6 cellular contexts compared by ENCODE assay signal in genomic region chr12:53495903-53496751, GRCh38. TPM values are rescaled to one million over a fixed set of nuclear protein-coding genes. Genes with fewer than 3 reads are reported as not detected.
DNase-seq lines count a peak whose midpoint lies in the region; ATAC-seq and TF ChIP-seq lines count a peak whose summit lies in the region.

No MANE protein-coding gene starts in this region.

- ATAC-seq in HG02623 (IDR thresholded peaks at IDR 0.05; ENCODE audit: unreplicated experiment) (no peak), HG02642 (IDR thresholded peaks at IDR 0.05; ENCODE audit: poor library complexity, unreplicated experiment) (no peak)

- peak; percentile 39 for DNase-seq in AG08396 (ENCODE audit: low spot score)
- DNase-seq in islet precursor cell, result peak; percentile 84
- DNase-seq in superior temporal gyrus (ENCODE audit: extremely low spot score), result no peak

TF ChIP-seq in PFSK-1, 5 proteins besides CTCF, POLR2A, EP300 and RAD21:
- TF ChIP-seq POLR2AphosphoS5 (IDR thresholded peaks at IDR 0.05; ENCODE audit: low read depth, low read length) (0 out of 2 replicates have a peak, but pooled peaks have one; percentile 33), TAF1 (IDR thresholded peaks at IDR 0.05; ENCODE audit: borderline replicate concordance, insufficient read depth, low read length) (no peak)

RNA-seq across cellular contexts. Expression of gene MAP3K12, which starts 3.1 kb away (rescaled TPM):
- polyA plus RNA-seq in PFSK-1 (2012; ENCODE audit: insufficient read length, low read depth), result 30.7 TPM

RNA-seq across cellular contexts. Expression of gene TARBP2, which starts 5.0 kb away (rescaled TPM):
- polyA plus RNA-seq in PFSK-1 (2012; ENCODE audit: insufficient read length, low read depth), result 65.6 TPM

RNA-seq across cellular contexts. Expression of gene NPFF, which starts 11.2 kb away (rescaled TPM):
- polyA plus RNA-seq in PFSK-1 (2012; ENCODE audit: insufficient read length, low read depth), result 1.1 TPM

RNA-seq across cellular contexts. Expression of gene PCBP2, which starts 44.2 kb away (rescaled TPM):
- 738 TPM for polyA plus RNA-seq in PFSK-1 (2012; ENCODE audit: insufficient read length, low read depth)

RNA-seq across cellular contexts. Expression of gene PRR13, which starts 54.6 kb away (rescaled TPM):
- 224 TPM for polyA plus RNA-seq in PFSK-1 (2012; ENCODE audit: insufficient read length, low read depth)
